ENCODE assay signal across 1 cellular context in the genomic region with DNA sequence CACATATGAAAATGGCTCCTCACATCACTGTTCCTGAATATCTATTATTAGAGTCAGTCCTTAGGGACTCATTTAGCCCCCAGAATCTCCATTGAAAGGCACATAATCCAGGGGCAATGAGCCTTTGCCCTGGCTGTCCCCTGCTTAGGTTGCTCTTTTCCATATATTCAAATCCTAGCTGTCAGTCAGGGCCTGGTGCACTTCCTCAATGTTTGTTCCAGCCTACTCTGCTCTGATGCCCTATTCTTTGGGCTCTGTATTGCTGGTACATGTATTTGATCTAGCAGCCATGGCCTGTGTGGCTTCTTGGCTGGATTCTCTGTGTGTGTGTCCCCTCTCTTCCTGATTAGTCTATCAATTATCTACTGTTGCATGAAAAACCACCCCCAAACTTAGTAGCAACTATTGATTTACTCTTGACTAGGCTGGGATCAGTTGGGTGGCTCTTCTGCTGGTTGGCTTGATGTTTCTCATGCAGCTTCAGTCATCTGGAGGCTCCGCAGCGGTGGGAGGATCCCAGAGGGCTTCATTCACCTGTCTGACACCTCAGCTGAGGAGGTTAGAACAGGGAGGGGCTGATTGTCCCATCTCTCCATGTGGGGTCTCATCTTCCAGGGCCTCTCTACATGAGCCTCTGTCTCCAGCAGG.
TF ChIP-seq lines count a peak whose summit lies in the region.

No MANE protein-coding gene starts in this region.

TF ChIP-seq in SK-N-SH treated with all-trans-retinoic acid at 6 μM for 48 hours, 23 proteins besides CTCF, POLR2A, EP300 and RAD21 (continued from another document):
- TF ChIP-seq, protein P1, sequence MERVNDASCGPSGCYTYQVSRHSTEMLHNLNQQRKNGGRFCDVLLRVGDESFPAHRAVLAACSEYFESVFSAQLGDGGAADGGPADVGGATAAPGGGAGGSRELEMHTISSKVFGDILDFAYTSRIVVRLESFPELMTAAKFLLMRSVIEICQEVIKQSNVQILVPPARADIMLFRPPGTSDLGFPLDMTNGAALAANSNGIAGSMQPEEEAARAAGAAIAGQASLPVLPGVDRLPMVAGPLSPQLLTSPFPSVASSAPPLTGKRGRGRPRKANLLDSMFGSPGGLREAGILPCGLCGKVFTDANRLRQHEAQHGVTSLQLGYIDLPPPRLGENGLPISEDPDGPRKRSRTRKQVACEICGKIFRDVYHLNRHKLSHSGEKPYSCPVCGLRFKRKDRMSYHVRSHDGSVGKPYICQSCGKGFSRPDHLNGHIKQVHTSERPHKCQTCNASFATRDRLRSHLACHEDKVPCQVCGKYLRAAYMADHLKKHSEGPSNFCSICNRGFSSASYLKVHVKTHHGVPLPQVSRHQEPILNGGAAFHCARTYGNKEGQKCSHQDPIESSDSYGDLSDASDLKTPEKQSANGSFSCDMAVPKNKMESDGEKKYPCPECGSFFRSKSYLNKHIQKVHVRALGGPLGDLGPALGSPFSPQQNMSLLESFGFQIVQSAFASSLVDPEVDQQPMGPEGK (CRISPR knock-in tag; IDR thresholded peaks at IDR 0.05; ENCODE audit: borderline replicate concordance) = no peak
- TF ChIP-seq SNAI2 (CRISPR knock-in tag; IDR thresholded peaks at IDR 0.05) = no peak
- TF ChIP-seq ESRRG (CRISPR knock-in tag; IDR thresholded peaks at IDR 0.05) = no peak
